1 cellular context compared by ENCODE assay signal in genomic region chr15:49096090-49096750, GRCh38.
TF ChIP-seq lines count a peak whose summit lies in the region.

No MANE protein-coding gene starts in this region.

TF ChIP-seq in K562, 482 proteins besides CTCF, POLR2A, EP300 and RAD21:
- TF ChIP-seq PTTG1 (tag; IDR thresholded peaks at IDR 0.05; ENCODE audit: low read depth) (no peak), CEBPB (tag; IDR thresholded peaks at IDR 0.05) (peak; percentile 24; the same call in 1 of the 2 replicates), NR4A1 (CRISPR knock-in tag; IDR thresholded peaks at IDR 0.05) (no peak), NR4A1 (tag; IDR thresholded peaks at IDR 0.05) (no peak), HDAC1 (IDR thresholded peaks at IDR 0.05) (no peak)
TF ChIP-seq in K562: peak in this region for 1.
